In the genomic region with DNA sequence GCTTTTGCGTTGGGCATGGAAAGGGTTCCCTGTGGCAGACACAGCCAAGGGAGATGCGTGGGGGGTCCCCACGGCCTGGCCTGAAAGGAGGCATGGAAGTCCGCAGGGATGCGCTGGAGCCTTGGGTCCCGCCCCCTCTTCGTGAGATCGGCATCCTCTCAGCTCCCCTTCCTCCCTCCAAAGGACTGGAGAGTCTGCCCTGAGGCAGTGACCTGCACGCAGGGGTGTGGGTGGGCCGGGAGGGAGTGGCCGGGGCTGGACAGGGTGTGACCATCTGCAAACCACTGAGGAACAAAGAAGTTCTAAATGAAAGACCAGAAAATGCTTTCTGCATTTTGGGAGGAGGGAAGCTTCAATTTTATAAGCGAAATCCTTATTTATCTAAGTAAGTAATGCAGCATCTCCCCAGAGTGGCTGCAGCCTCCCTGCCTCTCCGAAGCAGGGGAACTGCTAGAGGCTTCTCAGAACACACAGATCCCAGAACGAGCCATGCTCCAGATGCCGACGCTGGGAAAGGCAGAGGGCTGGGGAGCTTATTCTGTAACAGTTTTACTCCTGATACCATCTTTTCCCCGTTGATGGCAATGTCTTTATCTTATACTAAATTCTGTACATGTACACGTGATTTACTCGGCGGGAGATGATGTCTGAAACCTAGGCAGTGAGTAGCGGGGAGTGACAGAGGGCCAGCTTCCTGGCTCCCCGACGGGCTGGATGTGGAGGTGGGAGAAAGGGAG, we compare ENCODE assay signal across 19 cellular contexts.
DNase-seq lines count a peak whose midpoint lies in the region; ATAC-seq and TF ChIP-seq lines count a peak whose summit lies in the region.
"Had no signal": no experiment of that assay in that cellular context is flagged by ENCODE, and none has a peak within 500 bp of the region (broad histone marks: within the 10 kb centered on the region; RNA-seq: fewer than 3 reads in every experiment).

No MANE protein-coding gene starts in this region.

- TF ChIP-seq CTCF in gastrocnemius medialis (IDR thresholded peaks at IDR 0.05 in 4 of 5, conservative IDR thresholded peaks at IDR 0.05 in 1 of 5) (no peak), vagina (IDR thresholded peaks at IDR 0.05) (no peak)

- TF ChIP-seq POLR2A in gastrocnemius medialis (IDR thresholded peaks at IDR 0.05), result no peak
- TF ChIP-seq POLR2A in vagina (IDR thresholded peaks at IDR 0.05), result no peak

- H3K36me3 ChIP-seq in gastrocnemius medialis, result no peaks in the 10 kb centered on the region
- H3K36me3 ChIP-seq in vagina, result no peaks in the 10 kb centered on the region

- in situ Hi-C loops in gastrocnemius medialis (cut with MboI; ENCODE audit: low sequenced_read_pairs in 4 of 4), result no loop called here

- intact Hi-C loops in Right ventricle myocardium superior (cut with DNase I), result no loop called here
- intact Hi-C loops in left ventricle myocardium superior (cut with micrococcal nuclease), result no loop called here
- intact Hi-C loops in gastrocnemius medialis (cut with DNase I; ENCODE audit: low total_unique reads), result loop anchor here (5.0 to 10.0 kb wide), 2 partner anchors 409 to 1878 kb away; no protein-coding TSS in a partner anchor
- intact Hi-C loops in vagina (cut with DNase I), result no loop called here

- H3K27me3 ChIP-seq in layer of hippocampus (ENCODE audit: control insufficient read depth, insufficient read depth, low read length) (no peaks in the 10 kb centered on the region), gastrocnemius medialis (no peaks in the 10 kb centered on the region), vagina (no peaks in the 10 kb centered on the region)
- H3K27me3 ChIP-seq: left lung had no signal

- H3K27ac ChIP-seq in layer of hippocampus (ENCODE audit: low read depth, low read length) (peak overlapping the region; percentile 49), gastrocnemius medialis (peak overlapping the region; percentile 87 to 96 (median 90)), vagina (peak overlapping the region; percentile 49)
- H3K27ac ChIP-seq: PC-9, VCaP had no signal

- DNase-seq in Right ventricle myocardium superior (peak; percentile 27), left ventricle myocardium superior (no peak), gastrocnemius medialis (no peak), vagina (ENCODE audit: extremely low spot score in 2 of 2) (no peak)
- DNase-seq: activated CD4-positive, alpha-beta memory T cell treated with anti-CD3 and anti-CD28 coated beads, Interleukin-2, amount 10 ng/mL, durations not matched to agents 7 days and 5 days; activated naive CD8-positive, alpha-beta T cell treated with anti-CD3 and anti-CD28 coated beads for 36 hours; activated T-cell treated with anti-CD3 and anti-CD28 coated beads, Interleukin-2, amount 50 U/mL, for 48 hours; CD4-positive, CD25-positive, alpha-beta regulatory T cell; effector memory CD8-positive, alpha-beta T cell; IMR-90; left lung; naive B cell; PC-9; T-cell had no signal

- no peak for ATAC-seq in Right ventricle myocardium superior (ENCODE audit: poor library complexity)
- no peak for ATAC-seq in left ventricle myocardium superior
- ATAC-seq in gastrocnemius medialis, result no peak
- no peak for ATAC-seq in HG03196 (IDR thresholded peaks at IDR 0.05; ENCODE audit: unreplicated experiment)
- no peak for ATAC-seq in GM18873 (IDR thresholded peaks at IDR 0.05; ENCODE audit: low FRiP score, unreplicated experiment)
- ATAC-seq in activated CD4-positive, CD25-positive, alpha-beta regulatory T cell treated with anti-CD3 and anti-CD28 coated beads, Interleukin-2, amount 50 U/mL, for 24 hours, result no peak
- ATAC-seq: effector memory CD8-positive, alpha-beta T cell; left lung; T-cell had no signal

- H3K4me3 ChIP-seq in gastrocnemius medialis, result peak overlapping the region in 1 of 4 donors; percentile 26
- H3K4me3 ChIP-seq in vagina, result no peak overlapping the region
- H3K4me3 ChIP-seq: left lung, PC-9 had no signal

- H3K4me1 ChIP-seq in gastrocnemius medialis (peaks cover 79 to 89% of the 10 kb centered on the region in 2 donors), vagina (peaks cover 78% of the 10 kb centered on the region)

- H3K9me3 ChIP-seq in gastrocnemius medialis (no peaks in the 10 kb centered on the region), vagina (no peaks in the 10 kb centered on the region)
- H3K9me3 ChIP-seq: left lung had no signal
